In genomic region chr10:9209105-9209798, GRCh38 we compare ENCODE assay signal across 9 cellular contexts.
DNase-seq lines count a peak whose midpoint lies in the region; ATAC-seq and TF ChIP-seq lines count a peak whose summit lies in the region.
"Had no signal": no experiment of that assay in that cellular context is flagged by ENCODE, and none has a peak within 500 bp of the region (broad histone marks: within the 10 kb centered on the region; RNA-seq: fewer than 3 reads in every experiment).

No MANE protein-coding gene starts in this region.

- H3K4me3 ChIP-seq in BJ (ENCODE audit: low read depth, low read length) (no peak overlapping the region), SJSA1 (no peak overlapping the region)

- no peaks in the 10 kb centered on the region for H3K9me3 ChIP-seq in SJSA1 (replicated peaks)

- intact Hi-C loops in posterior cingulate gyrus (cut with DNase I), result loop anchor here (2.0 kb wide), 1 partner anchor 1336 kb away; no protein-coding TSS in a partner anchor

- peak; percentile 88 for ATAC-seq in GM19023 (IDR thresholded peaks at IDR 0.05; ENCODE audit: unreplicated experiment)
- ATAC-seq in HG03442 (IDR thresholded peaks at IDR 0.05; ENCODE audit: unreplicated experiment), result peak; percentile 79

- H3K27me3 Mint-ChIP-seq in activated naive CD4-positive, alpha-beta T cell treated with anti-CD3 and anti-CD28 coated beads, Interleukin-2, amount 10 ng/mL, durations not matched to agents 7 days and 5 days, result peaks cover 9% of the 10 kb centered on the region
- H3K27me3 Mint-ChIP-seq in glutamatergic neuron (ENCODE audit: unreplicated experiment) (no peaks in the 10 kb centered on the region), type B pancreatic cell (peaks cover 7% of the 10 kb centered on the region)

- no peaks in the 10 kb centered on the region for H3K36me3 Mint-ChIP-seq in activated naive CD4-positive, alpha-beta T cell treated with anti-CD3 and anti-CD28 coated beads, Interleukin-2, amount 10 ng/mL, durations not matched to agents 7 days and 5 days
- no peaks in the 10 kb centered on the region for H3K36me3 Mint-ChIP-seq in glutamatergic neuron (ENCODE audit: unreplicated experiment)
- H3K36me3 Mint-ChIP-seq in type B pancreatic cell, result no peaks in the 10 kb centered on the region
- H3K36me3 Mint-ChIP-seq: IgD-negative memory B cell had no signal

- TF ChIP-seq CTCF in BJ (IDR thresholded peaks at IDR 0.05; ENCODE audit: insufficient read depth, low read depth, low read length) (peak; percentile 90), glutamatergic neuron (IDR thresholded peaks at IDR 0.05; ENCODE audit: partially characterized antibody, unreplicated experiment) (peak; percentile 95), type B pancreatic cell (conservative IDR thresholded peaks at IDR 0.05) (peak; percentile 90)

- H3K36me3 ChIP-seq in BJ (ENCODE audit: control insufficient read depth, insufficient read depth, low read length) (no peaks in the 10 kb centered on the region), SJSA1 (no peaks in the 10 kb centered on the region)

- no peak overlapping the region for H3K4me3 Mint-ChIP-seq in activated naive CD4-positive, alpha-beta T cell treated with anti-CD3 and anti-CD28 coated beads, Interleukin-2, amount 10 ng/mL, durations not matched to agents 7 days and 5 days
- H3K4me3 Mint-ChIP-seq in glutamatergic neuron (ENCODE audit: unreplicated experiment), result no peak overlapping the region
- H3K4me3 Mint-ChIP-seq in type B pancreatic cell, result no peak overlapping the region
- H3K4me3 Mint-ChIP-seq: IgD-negative memory B cell had no signal

- no peaks in the 10 kb centered on the region for H3K27me3 ChIP-seq in BJ (ENCODE audit: control insufficient read depth, insufficient read depth, low read length)
- no peaks in the 10 kb centered on the region for H3K27me3 ChIP-seq in SJSA1 (replicated peaks)

- DNase-seq in BJ (ENCODE audit: low read depth) (no peak), SJSA1 (ENCODE audit: low read depth in 1 of 2, low spot score in 2 of 2) (peak; percentile 44 to 47), glutamatergic neuron (peak; percentile 86), posterior cingulate gyrus (peak; percentile 36 to 90 (median 76)), type B pancreatic cell (ENCODE audit: extremely low spot score, unreplicated experiment) (peak; percentile 74)
- peak; percentile 79 for DNase-seq in activated naive CD4-positive, alpha-beta T cell treated with anti-CD3 and anti-CD28 coated beads, Interleukin-2, amount 10 ng/mL, durations not matched to agents 7 days and 5 days

- CTCF ChIA-PET in BJ (lab: Yijun Ruan, JAX), result interaction anchor here (0.7 to 2.6 kb wide), 16 partner anchors 8 to 1522 kb away, joined by 3 to 10 read pairs (median 4); no protein-coding TSS in a partner anchor
- CTCF ChIA-PET in activated naive CD4-positive, alpha-beta T cell treated with anti-CD3 and anti-CD28 coated beads, Interleukin-2, amount 10 ng/mL, durations not matched to agents 7 days and 5 days (lab: Charles Lee), result interaction anchor here (0.6 to 1.6 kb wide), 7 partner anchors 93 to 1684 kb away, joined by 3 to 5 read pairs (median 3); no protein-coding TSS in a partner anchor

- H3K4me1 ChIP-seq in SJSA1 (replicated peaks), result no peaks in the 10 kb centered on the region

- no peaks in the 10 kb centered on the region for H3K9me3 Mint-ChIP-seq in activated naive CD4-positive, alpha-beta T cell treated with anti-CD3 and anti-CD28 coated beads, Interleukin-2, amount 10 ng/mL, durations not matched to agents 7 days and 5 days
- no peaks in the 10 kb centered on the region for H3K9me3 Mint-ChIP-seq in glutamatergic neuron (ENCODE audit: unreplicated experiment)
- H3K9me3 Mint-ChIP-seq in type B pancreatic cell, result no peaks in the 10 kb centered on the region
- H3K9me3 Mint-ChIP-seq: IgD-negative memory B cell had no signal

- peaks cover 4% of the 10 kb centered on the region for H3K4me1 Mint-ChIP-seq in activated naive CD4-positive, alpha-beta T cell treated with anti-CD3 and anti-CD28 coated beads, Interleukin-2, amount 10 ng/mL, durations not matched to agents 7 days and 5 days
- H3K4me1 Mint-ChIP-seq in glutamatergic neuron (ENCODE audit: low read depth, unreplicated experiment), result no peaks in the 10 kb centered on the region
- H3K4me1 Mint-ChIP-seq in type B pancreatic cell (ENCODE audit: unreplicated experiment), result peaks cover 7% of the 10 kb centered on the region
- H3K4me1 Mint-ChIP-seq: IgD-negative memory B cell had no signal

- POLR2A ChIA-PET in BJ (lab: Charles Lee), result no interaction called here

- no peak overlapping the region for H3K27ac Mint-ChIP-seq in activated naive CD4-positive, alpha-beta T cell treated with anti-CD3 and anti-CD28 coated beads, Interleukin-2, amount 10 ng/mL, durations not matched to agents 7 days and 5 days
- H3K27ac Mint-ChIP-seq in glutamatergic neuron (ENCODE audit: unreplicated experiment), result no peak overlapping the region
- H3K27ac Mint-ChIP-seq in type B pancreatic cell, result no peak overlapping the region
- H3K27ac Mint-ChIP-seq: IgD-negative memory B cell had no signal

- H3K27ac ChIP-seq in SJSA1, result no peak overlapping the region
